1 cellular context compared by ENCODE assay signal in genomic region chr17:46782250-46782953, GRCh38.
TF ChIP-seq lines count a peak whose summit lies in the region.

No MANE protein-coding gene starts in this region.

TF ChIP-seq in HepG2, 621 proteins besides CTCF, POLR2A, EP300 and RAD21 (continued from another document and continues in another):
- TF ChIP-seq ZFP91 (CRISPR knock-in tag; IDR thresholded peaks at IDR 0.05; ENCODE audit: borderline replicate concordance) (peak; percentile 59; the same call in 1 of the 2 replicates), ZBTB39 (CRISPR knock-in tag; IDR thresholded peaks at IDR 0.05) (peak; percentile 16; the same call in 1 of the 2 replicates), SNAPC4 (CRISPR knock-in tag; IDR thresholded peaks at IDR 0.05) (no peak), SMC3 (IDR thresholded peaks at IDR 0.05; ENCODE audit: low read length) (peak; percentile 81), ZUFSP (CRISPR knock-in tag; IDR thresholded peaks at IDR 0.05; ENCODE audit: borderline replicate concordance) (no peak), ZMYM2 (CRISPR knock-in tag; IDR thresholded peaks at IDR 0.05) (peak; percentile 51; the same call in 1 of the 2 replicates), CAMTA2 (CRISPR knock-in tag; IDR thresholded peaks at IDR 0.05; ENCODE audit: borderline replicate concordance) (0 out of 2 replicates have a peak, but pooled peaks have one; percentile 61), JDP2 (CRISPR knock-in tag; IDR thresholded peaks at IDR 0.05; ENCODE audit: borderline replicate concordance) (no peak), ZFP36 (IDR thresholded peaks at IDR 0.05; ENCODE audit: borderline replicate concordance, low read depth, low read length, partially characterized antibody) (no peak), ZNF383 (CRISPR knock-in tag; IDR thresholded peaks at IDR 0.05; ENCODE audit: borderline replicate concordance) (0 out of 2 replicates have a peak, but pooled peaks have one; percentile 28), THAP9 (CRISPR knock-in tag; IDR thresholded peaks at IDR 0.05; ENCODE audit: borderline replicate concordance) (peak; percentile 45; the same call in 1 of the 2 replicates), ZNF766 (CRISPR knock-in tag; IDR thresholded peaks at IDR 0.05; ENCODE audit: borderline replicate concordance) (no peak), ZNF331 (CRISPR knock-in tag; IDR thresholded peaks at IDR 0.05) (peak; percentile 58; the same call in 1 of the 2 replicates), RFXANK (CRISPR knock-in tag; IDR thresholded peaks at IDR 0.05) (peak; percentile 45; the same call in 1 of the 2 replicates), POLR2G (IDR thresholded peaks at IDR 0.05; ENCODE audit: low read depth, low read length) (no peak), STAT6 (CRISPR knock-in tag; IDR thresholded peaks at IDR 0.05; ENCODE audit: borderline replicate concordance) (peak; percentile 19; the same call in 1 of the 2 replicates), HMGXB3 (CRISPR knock-in tag; IDR thresholded peaks at IDR 0.05; ENCODE audit: borderline replicate concordance) (0 out of 2 replicates have a peak, but pooled peaks have one; percentile 27), ZNF580 (CRISPR knock-in tag; IDR thresholded peaks at IDR 0.05; ENCODE audit: borderline replicate concordance, low read depth) (peak; percentile 59; the same call in 1 of the 2 replicates), ARID4A (CRISPR knock-in tag; IDR thresholded peaks at IDR 0.05; ENCODE audit: borderline replicate concordance) (peak; percentile 54; the same call in 1 of the 2 replicates), ZFP1 (CRISPR knock-in tag; IDR thresholded peaks at IDR 0.05) (no peak), ETV6 (CRISPR knock-in tag; conservative IDR thresholded peaks at IDR 0.05) (0 out of 2 replicates have a peak, but pooled peaks have one; percentile 61), XRCC5 (optimal IDR thresholded peaks at IDR 0.05; ENCODE audit: low read length) (peak; percentile 97)
